ENCODE assay signal across 18 cellular contexts in genomic region chr1:27351541-27352107, GRCh38. TPM values are rescaled to one million over a fixed set of nuclear protein-coding genes. Genes with fewer than 3 reads are reported as not detected.
DNase-seq lines count a peak whose midpoint lies in the region; FAIRE-seq and TF ChIP-seq lines count a peak whose summit lies in the region.
"Had no signal": no experiment of that assay in that cellular context is flagged by ENCODE, and none has a peak within 500 bp of the region (broad histone marks: within the 10 kb centered on the region; RNA-seq: fewer than 3 reads in every experiment).

No MANE protein-coding gene starts in this region.

- H3K36me3 ChIP-seq in HEK293 (ENCODE audit: control insufficient read depth in 2 of 2, insufficient read depth in 1 of 2, low read length in 2 of 2) = peaks cover 0 to 31% of the 10 kb centered on the region in 2 experiments; a peak in 1 of 3 replicates
- peaks cover 3% of the 10 kb centered on the region for H3K36me3 ChIP-seq in astrocyte (ENCODE audit: insufficient read depth, low read length)
- no peaks in the 10 kb centered on the region for H3K36me3 ChIP-seq in iPS-18a (ENCODE audit: control insufficient read depth, low read depth, low read length)

- no peaks in the 10 kb centered on the region for H4K20me1 ChIP-seq in astrocyte (ENCODE audit: insufficient read depth, low read length)

- H3K4me1 Mint-ChIP-seq in astrocyte (ENCODE audit: low read depth, unreplicated experiment) = peaks cover 4% of the 10 kb centered on the region
- no peaks in the 10 kb centered on the region for H3K4me1 Mint-ChIP-seq in progenitor cell of endocrine pancreas (ENCODE audit: low read depth)
- peaks cover 5% of the 10 kb centered on the region for H3K4me1 Mint-ChIP-seq in activated T-helper 1 cell treated with anti-CD3 and anti-CD28 coated beads, Interleukin-12 subunit alpha, Interleukin-12 subunit beta, Interleukin-2, Interleukin-4 antibody, amounts not matched to agents 30 ng/mL and 10 ng/mL and 1 ng/mL, durations not matched to agents 14 hours and 24 hours and 36 hours (ENCODE audit: low read depth)

- no peak overlapping the region for H3K4me3 Mint-ChIP-seq in astrocyte (ENCODE audit: unreplicated experiment)
- peak overlapping the region; percentile 62 for H3K4me3 Mint-ChIP-seq in progenitor cell of endocrine pancreas (ENCODE audit: low read depth)
- no peak overlapping the region for H3K4me3 Mint-ChIP-seq in activated T-helper 1 cell treated with anti-CD3 and anti-CD28 coated beads, Interleukin-12 subunit alpha, Interleukin-12 subunit beta, Interleukin-2, Interleukin-4 antibody, amounts not matched to agents 30 ng/mL and 10 ng/mL and 1 ng/mL, durations not matched to agents 14 hours and 24 hours and 36 hours
- H3K4me3 Mint-ChIP-seq: dendritic cell treated with granulocyte-macrophage colony-stimulating factor and Interleukin-4, amounts not matched to agents 40 ng/mL and 50 ng/mL, for 4 days had no signal

- TF ChIP-seq CTCF in HEK293 (tag by site-specific recombination; IDR thresholded peaks at IDR 0.05) = no peak
- no peak for TF ChIP-seq CTCF in astrocyte (IDR thresholded peaks at IDR 0.05; ENCODE audit: insufficient read depth, low read depth, low read length)
- no peak for TF ChIP-seq CTCF in progenitor cell of endocrine pancreas (IDR thresholded peaks at IDR 0.05; ENCODE audit: unreplicated experiment)
- TF ChIP-seq CTCF in dorsolateral prefrontal cortex (IDR thresholded peaks at IDR 0.05 in 54 of 56, conservative IDR thresholded peaks at IDR 0.05 in 2 of 56; ENCODE audit: low read depth in 1 of 56, partially characterized antibody in 56 of 56) = no peak

- H3K27ac ChIP-seq in HEK293 (ENCODE audit: extremely low read depth, low read depth, low read length) = no peak overlapping the region
- no peak overlapping the region for H3K27ac ChIP-seq in astrocyte (ENCODE audit: low read depth, low read length)
- H3K27ac ChIP-seq in iPS-18a (ENCODE audit: low read length) = no peak overlapping the region
- H3K27ac ChIP-seq in dorsolateral prefrontal cortex = no peak overlapping the region
- H3K27ac ChIP-seq: KMS-11 had no signal

- H2AFZ ChIP-seq in astrocyte (ENCODE audit: low read depth, low read length) = peak overlapping the region; percentile 71

- no peaks in the 10 kb centered on the region for H3K79me2 ChIP-seq in astrocyte (ENCODE audit: insufficient read depth, low read length)

- DNase-seq in astrocyte (ENCODE audit: low read depth) (no peak), progenitor cell of endocrine pancreas (ENCODE audit: low spot score, unreplicated experiment) (no peak), OCI-M1 (lab: John Stamatoyannopoulos, UW) (no peak), NAMALWA (ENCODE audit: low spot score) (no peak), dorsolateral prefrontal cortex (no peak)
- DNase-seq in activated T-helper 1 cell treated with anti-CD3 and anti-CD28 coated beads, Interleukin-12 subunit alpha, Interleukin-12 subunit beta, Interleukin-2, Interleukin-4 antibody, amounts not matched to agents 30 ng/mL and 10 ng/mL and 1 ng/mL, durations not matched to agents 14 hours and 24 hours and 36 hours (ENCODE audit: low spot score) = no peak
- DNase-seq: activated CD8-positive, alpha-beta memory T cell treated with anti-CD3 and anti-CD28 coated beads for 24 hours; anterior cingulate cortex; DND-41; NCI-H146; NCI-H446 treated with DMSO at 0.1 percent for 48 hours had no signal

- POLR2A ChIA-PET in HEK293 (lab: Yijun Ruan, JAX) = no interaction called here

- intact Hi-C loops in activated T-helper 1 cell treated with anti-CD3 and anti-CD28 coated beads, Interleukin-12 subunit alpha, Interleukin-12 subunit beta, Interleukin-2, Interleukin-4 antibody, amounts not matched to agents 30 ng/mL and 10 ng/mL and 1 ng/mL, durations not matched to agents 14 hours and 24 hours and 36 hours (cut with micrococcal nuclease) = no loop called here
- intact Hi-C loops in dorsolateral prefrontal cortex (cut with DNase I) = loop anchor here in 1 of 2 donors (10.0 kb wide), 1 partner anchor 1907 kb away; no protein-coding TSS in a partner anchor

- no peaks in the 10 kb centered on the region for H3K9me3 Mint-ChIP-seq in astrocyte (ENCODE audit: unreplicated experiment)
- no peaks in the 10 kb centered on the region for H3K9me3 Mint-ChIP-seq in progenitor cell of endocrine pancreas (ENCODE audit: low read depth)
- no peaks in the 10 kb centered on the region for H3K9me3 Mint-ChIP-seq in activated T-helper 1 cell treated with anti-CD3 and anti-CD28 coated beads, Interleukin-12 subunit alpha, Interleukin-12 subunit beta, Interleukin-2, Interleukin-4 antibody, amounts not matched to agents 30 ng/mL and 10 ng/mL and 1 ng/mL, durations not matched to agents 14 hours and 24 hours and 36 hours
- H3K9me3 Mint-ChIP-seq: dendritic cell treated with granulocyte-macrophage colony-stimulating factor and Interleukin-4, amounts not matched to agents 40 ng/mL and 50 ng/mL, for 4 days; memory B cell had no signal

- H3K9ac ChIP-seq in astrocyte (ENCODE audit: low read length) (no peak overlapping the region), iPS-18a (ENCODE audit: low read length) (peak overlapping the region; percentile 24)
- H3K9ac ChIP-seq: KMS-11 had no signal

- H3K27me3 Mint-ChIP-seq in astrocyte (ENCODE audit: low read depth, unreplicated experiment) = peaks cover 4% of the 10 kb centered on the region
- H3K27me3 Mint-ChIP-seq in progenitor cell of endocrine pancreas = peaks cover 43% of the 10 kb centered on the region
- H3K27me3 Mint-ChIP-seq in activated T-helper 1 cell treated with anti-CD3 and anti-CD28 coated beads, Interleukin-12 subunit alpha, Interleukin-12 subunit beta, Interleukin-2, Interleukin-4 antibody, amounts not matched to agents 30 ng/mL and 10 ng/mL and 1 ng/mL, durations not matched to agents 14 hours and 24 hours and 36 hours (ENCODE audit: insufficient read depth) = no peaks in the 10 kb centered on the region
- H3K27me3 Mint-ChIP-seq: memory B cell had no signal

- H3K4me2 ChIP-seq in astrocyte (ENCODE audit: low read length) = peak overlapping the region; percentile 78
- H3K4me2 ChIP-seq: KMS-11 had no signal

- H3K4me1 ChIP-seq in HEK293 (ENCODE audit: control insufficient read depth, insufficient read depth, low read length) (peaks cover 4% of the 10 kb centered on the region), astrocyte (ENCODE audit: insufficient read depth, low read length) (peaks cover 15% of the 10 kb centered on the region), iPS-18a (ENCODE audit: control insufficient read depth, low read depth, low read length) (peaks cover 5% of the 10 kb centered on the region)

- H3K27ac Mint-ChIP-seq in astrocyte (ENCODE audit: unreplicated experiment) (no peak overlapping the region), progenitor cell of endocrine pancreas (no peak overlapping the region)
- H3K27ac Mint-ChIP-seq in activated T-helper 1 cell treated with anti-CD3 and anti-CD28 coated beads, Interleukin-12 subunit alpha, Interleukin-12 subunit beta, Interleukin-2, Interleukin-4 antibody, amounts not matched to agents 30 ng/mL and 10 ng/mL and 1 ng/mL, durations not matched to agents 14 hours and 24 hours and 36 hours = no peak overlapping the region
- H3K27ac Mint-ChIP-seq: dendritic cell treated with granulocyte-macrophage colony-stimulating factor and Interleukin-4, amounts not matched to agents 40 ng/mL and 50 ng/mL, for 4 days; memory B cell had no signal

- no peaks in the 10 kb centered on the region for H3K9me3 ChIP-seq in HEK293 (ENCODE audit: control insufficient read depth, insufficient read depth, low read depth, low read length)
- no peaks in the 10 kb centered on the region for H3K9me3 ChIP-seq in astrocyte (ENCODE audit: insufficient read depth, low read depth, low read length)
- no peaks in the 10 kb centered on the region for H3K9me3 ChIP-seq in iPS-18a (ENCODE audit: control insufficient read depth, low read depth, low read length)

- CTCF ChIA-PET in HEK293 (lab: Yijun Ruan, JAX) = interaction anchor here (7.8 kb wide), 1 partner anchor 15 kb away, joined by 84 read pairs; the partner anchor contains the start of gene MAP3K6

- H3K36me3 Mint-ChIP-seq in astrocyte (ENCODE audit: low read depth, unreplicated experiment) (peaks cover 9% of the 10 kb centered on the region), progenitor cell of endocrine pancreas (ENCODE audit: insufficient read depth) (no peaks in the 10 kb centered on the region)
- peaks cover 11% of the 10 kb centered on the region for H3K36me3 Mint-ChIP-seq in activated T-helper 1 cell treated with anti-CD3 and anti-CD28 coated beads, Interleukin-12 subunit alpha, Interleukin-12 subunit beta, Interleukin-2, Interleukin-4 antibody, amounts not matched to agents 30 ng/mL and 10 ng/mL and 1 ng/mL, durations not matched to agents 14 hours and 24 hours and 36 hours (ENCODE audit: low read depth)

- no peak overlapping the region for H3K4me3 ChIP-seq in HEK293 (ENCODE audit: low read depth, low read length)
- no peak overlapping the region for H3K4me3 ChIP-seq in astrocyte (ENCODE audit: insufficient read depth, low read depth, low read length)
- peak overlapping the region; percentile 52 for H3K4me3 ChIP-seq in iPS-18a (ENCODE audit: low read length)
- H3K4me3 ChIP-seq in dorsolateral prefrontal cortex = peak overlapping the region in 14 of 59 donors; percentile 16 to 67 (median 56)

- H3K27me3 ChIP-seq in astrocyte (ENCODE audit: insufficient read depth, low read length) (peaks cover 5% of the 10 kb centered on the region), iPS-18a (ENCODE audit: control insufficient read depth, insufficient read depth, low read length) (peaks cover 12% of the 10 kb centered on the region), dorsolateral prefrontal cortex (peaks cover 0 to 22% (median 4%) of the 10 kb centered on the region in 45 donors)

- FAIRE-seq in astrocyte (lab: Jason Lieb, UNC) = no peak

RNA-seq across cellular contexts. Expression of gene SYTL1, which starts 9.8 kb away (rescaled TPM):
- total RNA-seq in astrocyte (10.7 and 12.2 TPM in 2 replicates), progenitor cell of endocrine pancreas (9.4 and 15.5 TPM in 2 replicates), dorsolateral prefrontal cortex (1 to 10 TPM in 98 of 120 experiments, under 1 TPM in 22; 0.37 to 5.3 (median 2.2) TPM)
- 24.4 and 26.3 TPM in 2 replicates for total RNA-seq in activated T-helper 1 cell treated with anti-CD3 and anti-CD28 coated beads, Interleukin-12 subunit alpha, Interleukin-12 subunit beta, Interleukin-2, Interleukin-4 antibody, amounts not matched to agents 30 ng/mL and 10 ng/mL and 1 ng/mL, durations not matched to agents 14 hours and 24 hours and 36 hours

RNA-seq across cellular contexts. Expression of gene MAP3K6, which starts 15.1 kb away (rescaled TPM):
- 12.8 and 16.8 TPM in 2 replicates for total RNA-seq in astrocyte
- total RNA-seq in progenitor cell of endocrine pancreas = 1.1 and 1.8 TPM in 2 replicates
- total RNA-seq in activated T-helper 1 cell treated with anti-CD3 and anti-CD28 coated beads, Interleukin-12 subunit alpha, Interleukin-12 subunit beta, Interleukin-2, Interleukin-4 antibody, amounts not matched to agents 30 ng/mL and 10 ng/mL and 1 ng/mL, durations not matched to agents 14 hours and 24 hours and 36 hours = 11.2 and 13.7 TPM in 2 replicates
- total RNA-seq in dorsolateral prefrontal cortex = 10 to 100 TPM in 116 of 120 experiments, 1 to 10 TPM in 4; 8.7 to 37.4 (median 18.7) TPM

RNA-seq across cellular contexts. Expression of gene FCN3, which starts 23.0 kb away (rescaled TPM):
- not detected in 2 replicates for total RNA-seq in astrocyte
- total RNA-seq in progenitor cell of endocrine pancreas = not detected in 2 replicates
- total RNA-seq in activated T-helper 1 cell treated with anti-CD3 and anti-CD28 coated beads, Interleukin-12 subunit alpha, Interleukin-12 subunit beta, Interleukin-2, Interleukin-4 antibody, amounts not matched to agents 30 ng/mL and 10 ng/mL and 1 ng/mL, durations not matched to agents 14 hours and 24 hours and 36 hours = not detected in 2 replicates
- total RNA-seq in dorsolateral prefrontal cortex = 1 to 10 TPM in 17 of 120 experiments, under 1 TPM in 38, not detected in 65; 0.38 to 2.3 (median 0.74) TPM
- total RNA-seq: OCI-LY7, osteocyte had no signal

RNA-seq across cellular contexts. Expression of gene TMEM222, which starts 29.7 kb away (rescaled TPM):
- total RNA-seq in astrocyte (43.8 and 46.0 TPM in 2 replicates), progenitor cell of endocrine pancreas (37.1 and 38.4 TPM in 2 replicates), dorsolateral prefrontal cortex (10 to 100 TPM; 37.6 to 69.9 (median 51.8) TPM)
- 44.3 and 47.4 TPM in 2 replicates for total RNA-seq in activated T-helper 1 cell treated with anti-CD3 and anti-CD28 coated beads, Interleukin-12 subunit alpha, Interleukin-12 subunit beta, Interleukin-2, Interleukin-4 antibody, amounts not matched to agents 30 ng/mL and 10 ng/mL and 1 ng/mL, durations not matched to agents 14 hours and 24 hours and 36 hours

RNA-seq across cellular contexts. Expression of gene CD164L2, which starts 31.5 kb away (rescaled TPM):
- total RNA-seq in astrocyte (not detected in 2 replicates), progenitor cell of endocrine pancreas (not detected in 2 replicates), dorsolateral prefrontal cortex (1 to 10 TPM in 5 of 120 experiments, under 1 TPM in 30, not detected in 85; 0.24 to 1.6 (median 0.59) TPM)
- not detected in 2 replicates for total RNA-seq in activated T-helper 1 cell treated with anti-CD3 and anti-CD28 coated beads, Interleukin-12 subunit alpha, Interleukin-12 subunit beta, Interleukin-2, Interleukin-4 antibody, amounts not matched to agents 30 ng/mL and 10 ng/mL and 1 ng/mL, durations not matched to agents 14 hours and 24 hours and 36 hours
- total RNA-seq: OCI-LY7, osteocyte had no signal
